23 cellular contexts compared by ENCODE assay signal in the genomic region with DNA sequence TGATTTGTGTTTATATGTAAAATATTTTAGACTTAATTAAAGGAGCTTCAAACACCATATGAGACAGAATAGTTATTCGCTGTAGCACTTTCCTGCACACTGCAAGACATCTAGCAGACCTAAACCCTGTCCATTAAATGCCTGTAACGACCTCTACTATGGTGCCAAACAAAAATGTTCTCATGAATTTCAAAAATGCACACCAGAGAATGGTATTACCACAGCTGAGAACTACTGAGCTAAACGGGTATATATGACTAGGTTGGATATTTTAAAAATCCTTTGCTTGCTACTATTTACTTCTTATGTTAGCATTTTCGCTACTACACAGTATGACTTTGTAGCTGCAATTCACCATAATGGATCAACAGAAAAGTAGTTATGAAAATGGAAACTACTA.
"Had no signal": no experiment of that assay in that cellular context is flagged by ENCODE, and none has a peak within 500 bp of the region (broad histone marks: within the 10 kb centered on the region; RNA-seq: fewer than 3 reads in every experiment).

No MANE protein-coding gene starts in this region.

- DNase-seq: hypothalamus; immature natural killer cell; left ventricle myocardium inferior; mesendoderm; naive thymus-derived CD4-positive, alpha-beta T cell; ovary; small intestine; spleen; stimulated activated CD4-positive, alpha-beta T cell treated with anti-CD3 and anti-CD28 coated beads, Interleukin-4, amount 100 ng/mL, for 24 hours; stimulated activated CD8-positive, alpha-beta memory T cell treated with anti-CD3 and anti-CD28 coated beads, Interleukin-4, amount 100 ng/mL, for 48 hours; stimulated activated naive CD4-positive, alpha-beta T cell treated with Interleukin-2 at 50 U/mL for 16 hours; stimulated activated naive CD8-positive, alpha-beta T cell treated with anti-CD3 and anti-CD28 coated beads, Interleukin-15, amount 100 ng/mL, for 72 hours; substantia nigra; uterus had no signal

- H3K27me3 Mint-ChIP-seq: naive thymus-derived CD4-positive, alpha-beta T cell; natural killer cell treated with Interleukin-12 subunit alpha and Interleukin-12 subunit beta and Interleukin-15 and Interleukin-18, amount 100 ng/mL, for 72 hours; progenitor cell of endocrine pancreas; stimulated activated memory B cell treated with anti-CD40 and anti-IgM and Interleukin-4, amounts not matched to agents 10 μg/mL and 1 μg/mL and 100 μg/mL, for 72 hours; stimulated activated naive CD8-positive, alpha-beta T cell treated with anti-CD3 and anti-CD28 coated beads, Interleukin-15, amount 100 ng/mL, for 72 hours; type B pancreatic cell had no signal

- H3K4me3 Mint-ChIP-seq: immature natural killer cell; mesothelial cell of epicardium; natural killer cell treated with Interleukin-12 subunit alpha and Interleukin-12 subunit beta and Interleukin-15 and Interleukin-18, amount 100 ng/mL, for 72 hours; stimulated activated memory B cell treated with anti-CD40 and anti-IgM and Interleukin-4, amounts not matched to agents 10 μg/mL and 1 μg/mL and 100 μg/mL, for 72 hours; stimulated activated naive CD8-positive, alpha-beta T cell treated with anti-CD3 and anti-CD28 coated beads, Interleukin-15, amount 100 ng/mL, for 72 hours; type B pancreatic cell had no signal

- H3K27me3 ChIP-seq: ovary, right atrium auricular region, spleen, tibial nerve, uterus had no signal

- H3K27ac Mint-ChIP-seq: immature natural killer cell; naive thymus-derived CD4-positive, alpha-beta T cell; natural killer cell treated with Interleukin-12 subunit alpha and Interleukin-12 subunit beta and Interleukin-15 and Interleukin-18, amount 100 ng/mL, for 72 hours; progenitor cell of endocrine pancreas; stimulated activated naive CD8-positive, alpha-beta T cell treated with anti-CD3 and anti-CD28 coated beads, Interleukin-15, amount 100 ng/mL, for 72 hours; type B pancreatic cell had no signal

- ATAC-seq: naive thymus-derived CD4-positive, alpha-beta T cell; natural killer cell treated with Interleukin-12 subunit alpha and Interleukin-12 subunit beta and Interleukin-15 and Interleukin-18, amount 100 ng/mL, for 72 hours; sciatic nerve; stimulated activated memory B cell treated with anti-CD40 and anti-IgM and Interleukin-4, amounts not matched to agents 10 μg/mL and 1 μg/mL and 100 μg/mL, for 72 hours; stimulated activated naive CD8-positive, alpha-beta T cell treated with anti-CD3 and anti-CD28 coated beads, Interleukin-15, amount 100 ng/mL, for 72 hours had no signal

- H3K27ac ChIP-seq: left ventricle myocardium inferior, ovary, right atrium auricular region, spleen, tibial nerve, uterus had no signal

- H3K4me3 ChIP-seq: left ventricle myocardium inferior, lung, ovary, right atrium auricular region, spleen, tibial nerve, uterus had no signal

- H3K9me3 ChIP-seq: left ventricle myocardium inferior, ovary, right atrium auricular region, spleen, tibial nerve, uterus had no signal

- H3K36me3 ChIP-seq: ovary, right atrium auricular region, uterus had no signal

- H3K36me3 Mint-ChIP-seq: immature natural killer cell; mesothelial cell of epicardium; natural killer cell treated with Interleukin-12 subunit alpha and Interleukin-12 subunit beta and Interleukin-15 and Interleukin-18, amount 100 ng/mL, for 72 hours; type B pancreatic cell had no signal

- H3K9me3 Mint-ChIP-seq: immature natural killer cell; mesothelial cell of epicardium; naive thymus-derived CD4-positive, alpha-beta T cell; natural killer cell treated with Interleukin-12 subunit alpha and Interleukin-12 subunit beta and Interleukin-15 and Interleukin-18, amount 100 ng/mL, for 72 hours; stimulated activated memory B cell treated with anti-CD40 and anti-IgM and Interleukin-4, amounts not matched to agents 10 μg/mL and 1 μg/mL and 100 μg/mL, for 72 hours; stimulated activated naive CD8-positive, alpha-beta T cell treated with anti-CD3 and anti-CD28 coated beads, Interleukin-15, amount 100 ng/mL, for 72 hours; type B pancreatic cell had no signal
